In genomic region chr1:61255324-61255703, GRCh38 we compare ENCODE assay signal across 10 cellular contexts.
A peak's percentile ranks its signal among the peaks of the same experiment; 100 is the strongest.
DNase-seq lines count a peak whose midpoint lies in the region; ATAC-seq and TF ChIP-seq lines count a peak whose summit lies in the region.
"Had no signal": no experiment of that assay in that cellular context is flagged by ENCODE, and none has a peak within 500 bp of the region (broad histone marks: within the 10 kb centered on the region; RNA-seq: fewer than 3 reads in every experiment).

No MANE protein-coding gene starts in this region.

- in situ Hi-C loops in mammary epithelial cell (cut with MboI; ENCODE audit: low sequenced_read_pairs in 2 of 2): loop anchor here in 1 of 2 donors (25.0 kb wide), 1 partner anchor 93 kb away; no protein-coding TSS in a partner anchor

- no peak overlapping the region for H3K4me3 Mint-ChIP-seq in activated CD4-positive, alpha-beta T cell treated with anti-CD3 and anti-CD28 coated beads for 36 hours
- H3K4me3 Mint-ChIP-seq in Caco-2 (ENCODE audit: unreplicated experiment): no peak overlapping the region

- peaks cover 12% of the 10 kb centered on the region for H3K4me1 Mint-ChIP-seq in activated CD4-positive, alpha-beta T cell treated with anti-CD3 and anti-CD28 coated beads for 36 hours
- H3K4me1 Mint-ChIP-seq in Caco-2 (ENCODE audit: low read depth, unreplicated experiment): no peaks in the 10 kb centered on the region

- WGBS in mammary epithelial cell (ENCODE audit: low coverage, missing lambda C conversion rate): 76% methylated on average over 3 of the region's 3 CpGs
- 8 to 24% methylated on average over 3 of the region's 3 CpGs for WGBS in lung, 2 donors

- H3K27ac Mint-ChIP-seq in activated CD4-positive, alpha-beta T cell treated with anti-CD3 and anti-CD28 coated beads for 36 hours: no peak overlapping the region
- H3K27ac Mint-ChIP-seq in Caco-2 (ENCODE audit: unreplicated experiment): no peak overlapping the region

- ATAC-seq in lung (ENCODE audit: insufficient read depth, low FRiP score) (no peak), GM18873 (IDR thresholded peaks at IDR 0.05; ENCODE audit: low FRiP score, unreplicated experiment) (no peak)
- ATAC-seq in activated CD4-positive, alpha-beta T cell treated with anti-CD3 and anti-CD28 coated beads for 36 hours: no peak

- POLR2A ChIA-PET in activated CD4-positive, alpha-beta T cell treated with anti-CD3 and anti-CD28 coated beads for 36 hours (lab: Charles Lee): no interaction called here
- POLR2A ChIA-PET in Caco-2 (lab: Charles Lee): no interaction called here

- H4K20me1 ChIP-seq in mammary epithelial cell (ENCODE audit: insufficient read depth, low read length): no peaks in the 10 kb centered on the region

- no peaks in the 10 kb centered on the region for H3K27me3 Mint-ChIP-seq in activated CD4-positive, alpha-beta T cell treated with anti-CD3 and anti-CD28 coated beads for 36 hours
- H3K27me3 Mint-ChIP-seq in Caco-2 (ENCODE audit: insufficient read depth, unreplicated experiment): no peaks in the 10 kb centered on the region

- peak overlapping the region; percentile 76 for H3K4me2 ChIP-seq in mammary epithelial cell (ENCODE audit: insufficient read depth, low read depth, low read length)

- H3K9me3 Mint-ChIP-seq in activated CD4-positive, alpha-beta T cell treated with anti-CD3 and anti-CD28 coated beads for 36 hours (ENCODE audit: low read depth): no peaks in the 10 kb centered on the region
- no peaks in the 10 kb centered on the region for H3K9me3 Mint-ChIP-seq in Caco-2 (ENCODE audit: unreplicated experiment)

- H3K9me3 ChIP-seq in mammary epithelial cell (replicated peaks; ENCODE audit: insufficient read depth, low read length): no peaks in the 10 kb centered on the region
- no peaks in the 10 kb centered on the region for H3K9me3 ChIP-seq in lung (ENCODE audit: control insufficient read depth in 2 of 2, insufficient read depth in 1 of 2, low read length in 1 of 2)
- H3K9me3 ChIP-seq in tibial artery: no peaks in the 10 kb centered on the region
- no peaks in the 10 kb centered on the region for H3K9me3 ChIP-seq in Caco-2

- CTCF ChIA-PET in mammary epithelial cell (lab: Charles Lee; ENCODE audit: low non-redundant PET) (no interaction called here), Caco-2 (lab: Charles Lee) (no interaction called here)
- CTCF ChIA-PET in activated CD4-positive, alpha-beta T cell treated with anti-CD3 and anti-CD28 coated beads for 36 hours (lab: Charles Lee): interaction anchor here (2.4 kb wide), 1 partner anchor 9 kb away, joined by 9 read pairs; no protein-coding TSS in a partner anchor

- no peaks in the 10 kb centered on the region for H3K27me3 ChIP-seq in mammary epithelial cell (ENCODE audit: insufficient read depth, low read length)
- H3K27me3 ChIP-seq in lung (ENCODE audit: control insufficient read depth, insufficient read depth): no peaks in the 10 kb centered on the region
- H3K27me3 ChIP-seq in tibial artery: no peaks in the 10 kb centered on the region
- H3K27me3 ChIP-seq in Caco-2 (replicated peaks; ENCODE audit: control insufficient read depth, insufficient read depth, low read length): no peaks in the 10 kb centered on the region

- H3K36me3 ChIP-seq in mammary epithelial cell (ENCODE audit: insufficient read depth, low read length): no peaks in the 10 kb centered on the region
- H3K36me3 ChIP-seq in lung (ENCODE audit: control insufficient read depth in 2 of 2, insufficient read depth in 2 of 2, low read length in 2 of 2): no peaks in the 10 kb centered on the region
- no peaks in the 10 kb centered on the region for H3K36me3 ChIP-seq in tibial artery
- H3K36me3 ChIP-seq in Caco-2 (ENCODE audit: control insufficient read depth, insufficient read depth, low read length): no peaks in the 10 kb centered on the region

- BruUV-seq in mammary epithelial cell (replicated peaks; lab: Mats Ljungman, UMichigan): no TSS peak
- no TSS peak for BruUV-seq in Caco-2 (replicated peaks; lab: Mats Ljungman, UMichigan)

- dilution Hi-C loops in mammary epithelial cell (cut with HindIII; ENCODE audit: low sequenced_read_pairs): no loop called here

- H3K79me2 ChIP-seq in mammary epithelial cell (ENCODE audit: insufficient read depth, low read length): peaks cover 23% of the 10 kb centered on the region

- intact Hi-C loops in mammary epithelial cell (cut with micrococcal nuclease) (no loop called here), tibial artery (cut with DNase I; ENCODE audit: low total_unique reads) (no loop called here), Caco-2 (cut with micrococcal nuclease; ENCODE audit: unreplicated experiment) (no loop called here)
- intact Hi-C loops in activated CD4-positive, alpha-beta T cell treated with anti-CD3 and anti-CD28 coated beads for 36 hours (cut with DNase I, micrococcal nuclease): no loop called here

- peaks cover 30% of the 10 kb centered on the region for H3K4me1 ChIP-seq in mammary epithelial cell (ENCODE audit: insufficient read depth, low read length)
- H3K4me1 ChIP-seq in lung (ENCODE audit: control insufficient read depth in 2 of 2, insufficient read depth in 2 of 2, low read length in 2 of 2): peaks cover 2 to 40% of the 10 kb centered on the region in 2 donors
- H3K4me1 ChIP-seq in tibial artery: peaks cover 0 to 72% (median 25%) of the 10 kb centered on the region in 4 donors
- H3K4me1 ChIP-seq in Caco-2: no peaks in the 10 kb centered on the region

- peak overlapping the region; percentile 63 for H3K27ac ChIP-seq in mammary epithelial cell (ENCODE audit: insufficient read depth, low read depth, low read length)
- H3K27ac ChIP-seq in lung (ENCODE audit: low read depth in 1 of 2, low read length in 1 of 2): peak overlapping the region; percentile 77 to 80
- H3K27ac ChIP-seq in tibial artery: peak overlapping the region; percentile 66 to 68

- peak overlapping the region; percentile 53 for H3K9ac ChIP-seq in mammary epithelial cell (ENCODE audit: insufficient read depth, low read length)

- TF ChIP-seq CTCF in mammary epithelial cell (conservative IDR thresholded peaks at IDR 0.05 in 1 of 2, IDR thresholded peaks at IDR 0.05 in 1 of 2; ENCODE audit: extremely low read depth in 1 of 2, insufficient read depth in 1 of 2, low read depth in 1 of 2, low read length in 2 of 2) (no peak), lung (IDR thresholded peaks at IDR 0.05; ENCODE audit: control extremely low read depth, extremely low read depth) (no peak), tibial artery (IDR thresholded peaks at IDR 0.05) (no peak), Caco-2 (IDR thresholded peaks at IDR 0.05; ENCODE audit: insufficient read depth in 1 of 2, low read depth in 1 of 2, low read length in 1 of 2, severe bottlenecking in 1 of 2, unreplicated experiment in 1 of 2) (no peak)

- H3K36me3 Mint-ChIP-seq in activated CD4-positive, alpha-beta T cell treated with anti-CD3 and anti-CD28 coated beads for 36 hours (ENCODE audit: low read depth): no peaks in the 10 kb centered on the region
- no peaks in the 10 kb centered on the region for H3K36me3 Mint-ChIP-seq in Caco-2 (ENCODE audit: insufficient read depth, unreplicated experiment)

- H3K4me3 ChIP-seq in mammary epithelial cell (replicated peaks in 1 of 3; ENCODE audit: insufficient read depth in 1 of 3, low read depth in 2 of 3, low read length in 3 of 3): no peak overlapping the region
- no peak overlapping the region for H3K4me3 ChIP-seq in lung
- peak overlapping the region; percentile 40 to 48 for H3K4me3 ChIP-seq in tibial artery
- no peak overlapping the region for H3K4me3 ChIP-seq in Caco-2 (ENCODE audit: low read depth, low read length)

- peak overlapping the region; percentile 62 for H2AFZ ChIP-seq in mammary epithelial cell (ENCODE audit: low read depth, low read length)

- peak; percentile 30 for DNase-seq in NAMALWA (ENCODE audit: low spot score)
- no peak for DNase-seq in mammary epithelial cell
- no peak for DNase-seq in lung (ENCODE audit: low spot score)
- DNase-seq in tibial artery: no peak
- DNase-seq in NCI-H1417 treated with DMSO at 0.1 percent for 48 hours (lab: John Stamatoyannopoulos, UW): no peak
- DNase-seq in activated CD4-positive, alpha-beta T cell treated with anti-CD3 and anti-CD28 coated beads for 36 hours: no peak
- no peak for DNase-seq in Caco-2
- DNase-seq: effector CD4-positive, alpha-beta T cell; NK-92 treated with Interleukin-12 subunit alpha and Interleukin-12 subunit beta, amount 100 ng/mL, for 24 hours had no signal

Comparison
In these comparisons a context has a peak if more than half of its experiments do, and no peak if none do; other contexts are left out.
1. H3K4me3 ChIP-seq: peak in tibial artery (2 of 2); none in mammary epithelial cell (0 of 3), lung (single experiment) and Caco-2 (single experiment).
2. Peak in every context shown above with its lines, with median percentiles within 50 percentile points of each other: H3K27ac ChIP-seq.